ENCODE assay signal across 9 cellular contexts in the genomic region with DNA sequence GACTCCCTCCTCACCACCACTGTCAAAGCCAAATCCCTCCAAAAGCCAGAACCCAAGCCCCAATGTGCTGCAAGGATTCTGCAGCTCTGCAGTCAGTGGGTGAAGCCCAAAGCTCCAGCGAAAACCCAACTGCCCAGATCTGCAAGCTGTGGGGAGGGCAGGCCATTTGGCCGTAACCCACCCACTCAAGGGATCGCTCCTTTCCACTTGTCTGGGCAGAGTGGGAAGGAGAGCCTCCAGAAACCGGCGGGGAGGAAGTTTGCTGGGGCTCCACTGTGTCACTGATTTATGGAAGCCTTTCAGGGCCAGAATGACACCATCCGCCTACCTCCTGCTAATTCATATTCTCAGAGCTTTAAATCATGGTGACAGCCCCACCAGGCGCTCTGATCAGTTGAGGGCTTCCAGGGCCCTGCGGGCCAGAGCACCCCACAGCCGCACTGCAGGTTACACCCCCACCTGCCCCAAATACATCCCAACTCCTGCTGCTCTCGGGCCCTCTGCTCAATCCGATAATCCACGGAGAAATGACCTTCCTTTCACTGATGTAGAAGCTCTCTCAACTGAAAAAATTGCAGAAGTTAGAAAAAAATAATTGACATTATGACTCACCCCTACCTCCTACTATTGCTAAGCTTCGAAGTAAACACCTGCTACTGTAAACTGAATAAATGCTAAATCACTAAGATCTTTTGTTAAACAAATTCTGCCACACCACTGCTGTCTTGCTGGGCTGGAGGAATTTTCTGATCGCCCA. TPM values are rescaled to one million over a fixed set of nuclear protein-coding genes. Genes with fewer than 3 reads are reported as not detected.
DNase-seq lines count a peak whose midpoint lies in the region; ATAC-seq and TF ChIP-seq lines count a peak whose summit lies in the region.
"Had no signal": no experiment of that assay in that cellular context is flagged by ENCODE, and none has a peak within 500 bp of the region (broad histone marks: within the 10 kb centered on the region; RNA-seq: fewer than 3 reads in every experiment).

No MANE protein-coding gene starts in this region.

- 0 out of 2 replicates have a peak, but pooled peaks cover 2% of the 10 kb centered on the region for H3K27me3 ChIP-seq in PC-3 (ENCODE audit: low read length)

- no peaks in the 10 kb centered on the region for H3K9me3 ChIP-seq in PC-3 (ENCODE audit: low read length)

- peak overlapping the region; percentile 78 for H3K4me2 ChIP-seq in PC-3 (ENCODE audit: low read length)

- TF ChIP-seq CTCF in C4-2B (conservative IDR thresholded peaks at IDR 0.05) (no peak), PC-3 (conservative IDR thresholded peaks at IDR 0.05; ENCODE audit: low read depth, low read length) (no peak)

- CTCF ChIA-PET in PC-3 (lab: Charles Lee): no interaction called here

- POLR2A ChIA-PET in PC-3 (lab: Charles Lee; ENCODE audit: unreplicated experiment): no interaction called here

- BruUV-seq in PC-3 (replicated peaks; lab: Mats Ljungman, UMichigan): no TSS peak

- H3K27ac ChIP-seq in C4-2B (peak overlapping the region; percentile 83), PC-3 (ENCODE audit: low read length) (no peak overlapping the region)

- H4K20me1 ChIP-seq in PC-3 (ENCODE audit: low read length): no peaks in the 10 kb centered on the region

- H2AFZ ChIP-seq in PC-3 (ENCODE audit: low read length): no peak overlapping the region

- no peak overlapping the region for H3K9ac ChIP-seq in PC-3 (ENCODE audit: low read length)

- no peaks in the 10 kb centered on the region for H3K79me2 ChIP-seq in PC-3 (ENCODE audit: low read length)

- peak; percentile 69 for DNase-seq in PC-3
- DNase-seq in left kidney (ENCODE audit: low read depth, low spot score): peak; percentile 61
- no peak for DNase-seq in GF-D8 (lab: John Stamatoyannopoulos, UW)
- DNase-seq in mesenteric fat pad (ENCODE audit: low spot score): no peak
- DNase-seq in cortex of kidney (lab: John Stamatoyannopoulos, UW): no peak
- DNase-seq: DND-41 had no signal

- H3K9me2 ChIP-seq in PC-3 (replicated peaks; ENCODE audit: low read length): no peaks in the 10 kb centered on the region

- ATAC-seq in HG02610 (IDR thresholded peaks at IDR 0.05; ENCODE audit: unreplicated experiment): peak; percentile 65
- peak; percentile 48 for ATAC-seq in PC-3
- no peak for ATAC-seq in HG02623 (IDR thresholded peaks at IDR 0.05; ENCODE audit: unreplicated experiment)

- peaks cover 42% of the 10 kb centered on the region for H3K4me1 ChIP-seq in PC-3 (ENCODE audit: insufficient read depth, low read length)

- no peaks in the 10 kb centered on the region for H3K36me3 ChIP-seq in PC-3 (ENCODE audit: low read depth, low read length)

- H3K4me3 ChIP-seq in PC-3 (ENCODE audit: low read length): no peak overlapping the region

- intact Hi-C loops in PC-3 (cut with micrococcal nuclease): loop anchor here (2.0 kb wide), 1 partner anchor 496 kb away; the partner anchor contains the start of gene RHOU

- no peaks in the 10 kb centered on the region for H3F3A ChIP-seq in PC-3 (ENCODE audit: low read length, unreplicated experiment)

RNA-seq across cellular contexts. Expression of gene RAB4A, which starts 40.6 kb away (rescaled TPM):
- total RNA-seq in PC-3 (2014; rRNA removed) (33.9 and 67.0 TPM in 2 replicates), mesenteric fat pad (50.2 TPM)

Comparison
In these comparisons a context has a peak if more than half of its experiments do, and no peak if none do; other contexts are left out.
1. DNase-seq: peak in PC-3 (single experiment) and left kidney (single experiment); none in GF-D8 (single experiment), mesenteric fat pad (single experiment) and cortex of kidney (single experiment).